ENCODE assay signal across 12 cellular contexts in genomic region chr1:3543076-3544049, GRCh38.
DNase-seq lines count a peak whose midpoint lies in the region; ATAC-seq, FAIRE-seq and TF ChIP-seq lines count a peak whose summit lies in the region.
"Had no signal": no experiment of that assay in that cellular context is flagged by ENCODE, and none has a peak within 500 bp of the region (broad histone marks: within the 10 kb centered on the region; RNA-seq: fewer than 3 reads in every experiment).

No MANE protein-coding gene starts in this region.

- intact Hi-C loops in left lung (cut with DNase I), result no loop called here

- H3K79me2 ChIP-seq in hepatocyte, result no peaks in the 10 kb centered on the region

- WGBS in hepatocyte (ENCODE audit: low lambda C conversion rate, missing lambda C conversion rate), result 80% methylated on average over 49 of the region's 51 CpGs

- peak; percentile 64 for DNase-seq in dedifferentiated amniotic fluid mesenchymal stem cell (ENCODE audit: extremely low spot score)
- no peak for DNase-seq in left lung
- DNase-seq in ureter (ENCODE audit: low spot score), result peak; percentile 81
- DNase-seq in activated naive CD4-positive, alpha-beta T cell treated with anti-CD3 and anti-CD28 coated beads, Interleukin-2, amount 50 U/mL, for 16 hours, result no peak
- DNase-seq in hepatocyte (ENCODE audit: low spot score), result no peak
- no peak for DNase-seq in frontal cortex (ENCODE audit: low spot score in 2 of 2)
- DNase-seq: activated CD4-positive, alpha-beta T cell treated with anti-CD3 and anti-CD28 coated beads, Interleukin-2, amount 50 U/mL, for 48 hours; NCI-H2081 treated with DMSO at 0.1 percent for 48 hours; stimulated activated naive B cell treated with anti-CD40 and anti-IgM and Interleukin-4, amounts not matched to agents 10 μg/mL and 1 μg/mL and 100 μg/mL, for 72 hours had no signal

- H4K20me1 ChIP-seq in hepatocyte (ENCODE audit: insufficient read depth, poor library complexity, severe bottlenecking), result no peaks in the 10 kb centered on the region

- no peak for FAIRE-seq in frontal cortex (lab: Jason Lieb, UNC)
- FAIRE-seq: GM12878 had no signal

- H3K4me1 ChIP-seq in HUES48 (ENCODE audit: control insufficient read depth, insufficient read depth, low read length) (no peaks in the 10 kb centered on the region; the same call in 1 of the 2 replicates), left lung (peaks cover 9 to 27% of the 10 kb centered on the region in 2 donors), hepatocyte (ENCODE audit: insufficient read depth) (peaks cover 25% of the 10 kb centered on the region)

- H3K27me3 ChIP-seq in HUES48 (ENCODE audit: control insufficient read depth, insufficient read depth, low read length) (no peaks in the 10 kb centered on the region), left lung (no peaks in the 10 kb centered on the region), hepatocyte (no peaks in the 10 kb centered on the region)

- peak overlapping the region; percentile 28 for H3K27ac ChIP-seq in HUES48 (ENCODE audit: low read depth, low read length)
- H3K27ac ChIP-seq in left lung, result peak overlapping the region in 1 of 2 donors; percentile 23
- H3K27ac ChIP-seq in hepatocyte, result no peak overlapping the region

- H3K36me3 ChIP-seq in HUES48 (ENCODE audit: control insufficient read depth, insufficient read depth, low read length) (no peaks in the 10 kb centered on the region), left lung (no peaks in the 10 kb centered on the region), hepatocyte (replicated peaks; ENCODE audit: insufficient read depth, low read depth) (no peaks in the 10 kb centered on the region)

- H3K9me2 ChIP-seq in hepatocyte (replicated peaks; ENCODE audit: insufficient read depth), result no peaks in the 10 kb centered on the region

- H3K9ac ChIP-seq in HUES48 (ENCODE audit: low read depth, low read length), result no peak overlapping the region

- H2AFZ ChIP-seq in hepatocyte, result no peak overlapping the region

- no peak overlapping the region for H3K4me3 ChIP-seq in HUES48 (ENCODE audit: low read depth, low read length)
- no peak overlapping the region for H3K4me3 ChIP-seq in left lung
- no peak overlapping the region for H3K4me3 ChIP-seq in hepatocyte
- H3K4me3 ChIP-seq: GM12878 had no signal

- ATAC-seq in left lung (peak; percentile 7), GM19351 (IDR thresholded peaks at IDR 0.05; ENCODE audit: unreplicated experiment) (no peak)
- ATAC-seq: GM12878; stimulated activated naive B cell treated with anti-CD40 and anti-IgM and Interleukin-4, amounts not matched to agents 10 μg/mL and 1 μg/mL and 100 μg/mL, for 72 hours had no signal

- TF ChIP-seq CTCF in left lung (IDR thresholded peaks at IDR 0.05) (no peak), hepatocyte (IDR thresholded peaks at IDR 0.05; ENCODE audit: poor library complexity) (no peak)

- H3K9me3 ChIP-seq in HUES48 (ENCODE audit: control insufficient read depth, insufficient read depth, low read length) (no peaks in the 10 kb centered on the region), left lung (no peaks in the 10 kb centered on the region), hepatocyte (ENCODE audit: low read depth) (no peaks in the 10 kb centered on the region)

- H3K4me2 ChIP-seq in hepatocyte, result no peak overlapping the region

Comparison
In these comparisons a context has a peak if more than half of its experiments do, and no peak if none do; other contexts are left out.
1. DNase-seq: peak in dedifferentiated amniotic fluid mesenchymal stem cell (single experiment) and ureter (single experiment); none in left lung (0 of 2), activated naive CD4-positive, alpha-beta T cell treated with anti-CD3 and anti-CD28 coated beads, Interleukin-2, amount 50 U/mL, for 16 hours (single experiment), hepatocyte (single experiment) and frontal cortex (0 of 2).